Comparison of ENCODE assay signal across 37 cellular contexts in genomic region chr12:82406651-82407050, GRCh38.
"Had no signal": no experiment of that assay in that cellular context is flagged by ENCODE, and none has a peak within 500 bp of the region (broad histone marks: within the 10 kb centered on the region; RNA-seq: fewer than 3 reads in every experiment).

No MANE protein-coding gene starts in this region.

- H3K36me3 Mint-ChIP-seq: activated naive CD4-positive, alpha-beta T cell treated with anti-CD3 and anti-CD28 coated beads, Interleukin-2, amount 10 ng/mL, durations not matched to agents 7 days and 5 days; brain had no signal

- H3K4me1 Mint-ChIP-seq: activated B cell treated with CpG ODN at 0.5 μM for 24 hours; activated CD4-positive, alpha-beta memory T cell treated with anti-CD3 and anti-CD28 coated beads, Interleukin-2, amount 10 ng/mL, durations not matched to agents 7 days and 5 days; activated CD4-positive, alpha-beta T cell treated with anti-CD3 and anti-CD28 coated beads, Interleukin-2, amount 10 ng/mL, durations not matched to agents 24 days and 14 days; activated CD8-positive, alpha-beta memory T cell treated with anti-CD3 and anti-CD28 coated beads, Interleukin-2, amount 10 ng/mL, durations not matched to agents 7 days and 5 days; activated naive CD4-positive, alpha-beta T cell treated with anti-CD3 and anti-CD28 coated beads, Interleukin-2, amount 10 ng/mL, durations not matched to agents 7 days and 5 days; activated naive CD4-positive, alpha-beta T cell treated with anti-CD3 and anti-CD28 coated beads, Interleukin-2, amount 50 U/mL, for 24 hours; activated naive CD8-positive, alpha-beta T cell treated with anti-CD3 and anti-CD28 coated beads, Interleukin-2, amount 10 ng/mL, durations not matched to agents 7 days and 5 days; activated naive CD8-positive, alpha-beta T cell treated with anti-CD3 and anti-CD28 coated beads, Interleukin-2, amount 50 U/mL, for 24 hours; brain; central memory CD8-positive, alpha-beta T cell had no signal

- DNase-seq: activated B cell treated with CpG ODN at 0.5 μM for 24 hours; activated CD4-positive, alpha-beta memory T cell treated with anti-CD3 and anti-CD28 coated beads, Interleukin-2, amount 10 ng/mL, durations not matched to agents 7 days and 5 days; activated CD4-positive, alpha-beta T cell treated with anti-CD3 and anti-CD28 coated beads for 4 hours; activated CD4-positive, alpha-beta T cell treated with anti-CD3 and anti-CD28 coated beads, Interleukin-2, amount 10 ng/mL, durations not matched to agents 24 days and 14 days; activated CD4-positive, alpha-beta T cell treated with anti-CD3 and anti-CD28 coated beads, Interleukin-2, amount 50 U/mL, for 1 hour; activated CD4-positive, alpha-beta T cell treated with anti-CD3 and anti-CD28 coated beads, Interleukin-2, amount 50 U/mL, for 48 hours; activated CD4-positive, CD25-positive, alpha-beta regulatory T cell treated with anti-CD3 and anti-CD28 coated beads, Interleukin-2, amount 50 U/mL, for 72 hours; activated CD8-positive, alpha-beta memory T cell treated with anti-CD3 and anti-CD28 coated beads for 24 hours; activated CD8-positive, alpha-beta memory T cell treated with anti-CD3 and anti-CD28 coated beads, Interleukin-2, amount 10 ng/mL, durations not matched to agents 7 days and 5 days; activated CD8-positive, alpha-beta memory T cell treated with anti-CD3 and anti-CD28 coated beads, Interleukin-2, amount 50 U/mL, for 48 hours; activated CD8-positive, alpha-beta T cell treated with anti-CD3 and anti-CD28 coated beads, Interleukin-2, amount 10 ng/mL, durations not matched to agents 7 days and 5 days; activated effector memory CD4-positive, alpha-beta T cell treated with Interleukin-2 at 50 U/mL for 16 hours; activated gamma-delta T cell; activated naive CD4-positive, alpha-beta T cell treated with anti-CD3 and anti-CD28 coated beads, Interleukin-2, amount 10 ng/mL, durations not matched to agents 7 days and 5 days; activated naive CD4-positive, alpha-beta T cell treated with Interleukin-2 at 50 U/mL for 16 hours; activated naive CD8-positive, alpha-beta T cell treated with anti-CD3 and anti-CD28 coated beads, Interleukin-2, amount 10 ng/mL, durations not matched to agents 7 days and 5 days; activated naive CD8-positive, alpha-beta T cell treated with anti-CD3 and anti-CD28 coated beads, Interleukin-2, amount 50 U/mL, for 24 hours; activated T-cell treated with anti-CD3 and anti-CD28 coated beads, Interleukin-2, amount 50 U/mL, for 24 hours; activated T-cell treated with anti-CD3 and anti-CD28 coated beads, Interleukin-2, amount 50 U/mL, for 48 hours; amygdala; anterior cingulate cortex; caudate nucleus; cerebellar nuclear complex; T-helper 1 cell; T-helper 2 cell; T-helper 9 cell had no signal

- H3K27ac ChIP-seq: cardiac muscle cell, VCaP had no signal

- ATAC-seq: activated CD8-positive, alpha-beta memory T cell treated with anti-CD3 and anti-CD28 coated beads, Interleukin-2, amount 10 ng/mL, durations not matched to agents 7 days and 5 days; activated CD8-positive, alpha-beta T cell treated with anti-CD3 and anti-CD28 coated beads, Interleukin-2, amount 10 ng/mL, durations not matched to agents 7 days and 5 days; activated naive CD8-positive, alpha-beta T cell treated with anti-CD3 and anti-CD28 coated beads, Interleukin-2, amount 50 U/mL, for 24 hours had no signal

- H3K27ac Mint-ChIP-seq: activated B cell treated with CpG ODN at 0.5 μM for 24 hours; activated CD4-positive, alpha-beta memory T cell treated with anti-CD3 and anti-CD28 coated beads, Interleukin-2, amount 10 ng/mL, durations not matched to agents 7 days and 5 days; activated CD4-positive, alpha-beta T cell treated with anti-CD3 and anti-CD28 coated beads, Interleukin-2, amount 10 ng/mL, durations not matched to agents 24 days and 14 days; activated CD8-positive, alpha-beta memory T cell treated with anti-CD3 and anti-CD28 coated beads, Interleukin-2, amount 10 ng/mL, durations not matched to agents 7 days and 5 days; activated CD8-positive, alpha-beta T cell treated with anti-CD3 and anti-CD28 coated beads, Interleukin-2, amount 10 ng/mL, durations not matched to agents 7 days and 5 days; activated naive CD4-positive, alpha-beta T cell treated with anti-CD3 and anti-CD28 coated beads, Interleukin-2, amount 10 ng/mL, durations not matched to agents 7 days and 5 days; activated naive CD4-positive, alpha-beta T cell treated with anti-CD3 and anti-CD28 coated beads, Interleukin-2, amount 50 U/mL, for 24 hours; activated naive CD8-positive, alpha-beta T cell; activated naive CD8-positive, alpha-beta T cell treated with anti-CD3 and anti-CD28 coated beads, Interleukin-2, amount 10 ng/mL, durations not matched to agents 7 days and 5 days; activated naive CD8-positive, alpha-beta T cell treated with anti-CD3 and anti-CD28 coated beads, Interleukin-2, amount 50 U/mL, for 24 hours; activated T-cell treated with anti-CD3 and anti-CD28 coated beads, Interleukin-2, amount 50 U/mL, for 24 hours; activated T-helper 2 cell treated with anti-CD3 and anti-CD28 coated beads, Interferon-gamma antibody, Interleukin-2, Interleukin-4, amounts not matched to agents 10 μg/mL and 5 μg/mL and 100 μg/mL, durations not matched to agents 14 hours and 24 hours and 36 hours; T-helper 1 cell treated with Interleukin-12 subunit alpha and Interleukin-12 subunit beta and Interleukin-4 antibody, amounts not matched to agents 30 μg/mL and 1 μg/mL, for 36 hours; T-helper 2 cell treated with Interferon-gamma antibody and Interleukin-4, amounts not matched to agents 5 μg/mL and 100 μg/mL, for 36 hours had no signal

- H3K9me3 Mint-ChIP-seq: activated B cell treated with CpG ODN at 0.5 μM for 24 hours; activated CD4-positive, alpha-beta memory T cell treated with anti-CD3 and anti-CD28 coated beads, Interleukin-2, amount 10 ng/mL, durations not matched to agents 7 days and 5 days; activated naive CD4-positive, alpha-beta T cell treated with anti-CD3 and anti-CD28 coated beads, Interleukin-2, amount 10 ng/mL, durations not matched to agents 7 days and 5 days; activated naive CD4-positive, alpha-beta T cell treated with anti-CD3 and anti-CD28 coated beads, Interleukin-2, amount 50 U/mL, for 24 hours; activated naive CD8-positive, alpha-beta T cell treated with anti-CD3 and anti-CD28 coated beads, Interleukin-2, amount 10 ng/mL, durations not matched to agents 7 days and 5 days; activated naive CD8-positive, alpha-beta T cell treated with anti-CD3 and anti-CD28 coated beads, Interleukin-2, amount 50 U/mL, for 24 hours; activated T-cell treated with anti-CD3 and anti-CD28 coated beads, Interleukin-2, amount 50 U/mL, for 24 hours; activated T-helper 2 cell treated with anti-CD3 and anti-CD28 coated beads, Interferon-gamma antibody, Interleukin-2, Interleukin-4, amounts not matched to agents 10 μg/mL and 5 μg/mL and 100 μg/mL, durations not matched to agents 14 hours and 24 hours and 36 hours; brain; central memory CD8-positive, alpha-beta T cell; T-helper 1 cell treated with Interleukin-12 subunit alpha and Interleukin-12 subunit beta and Interleukin-4 antibody, amounts not matched to agents 30 μg/mL and 1 μg/mL, for 36 hours; T-helper 2 cell treated with Interferon-gamma antibody and Interleukin-4, amounts not matched to agents 5 μg/mL and 100 μg/mL, for 36 hours had no signal

- H3K27me3 ChIP-seq: cardiac muscle cell had no signal

- H3K36me3 ChIP-seq: cardiac muscle cell had no signal

- H3K27me3 Mint-ChIP-seq: activated B cell treated with CpG ODN at 0.5 μM for 24 hours; activated CD4-positive, alpha-beta memory T cell treated with anti-CD3 and anti-CD28 coated beads, Interleukin-2, amount 10 ng/mL, durations not matched to agents 7 days and 5 days; activated CD4-positive, alpha-beta T cell treated with anti-CD3 and anti-CD28 coated beads, Interleukin-2, amount 10 ng/mL, durations not matched to agents 24 days and 14 days; activated CD8-positive, alpha-beta memory T cell treated with anti-CD3 and anti-CD28 coated beads, Interleukin-2, amount 10 ng/mL, durations not matched to agents 7 days and 5 days; activated naive CD4-positive, alpha-beta T cell treated with anti-CD3 and anti-CD28 coated beads, Interleukin-2, amount 10 ng/mL, durations not matched to agents 7 days and 5 days; activated naive CD4-positive, alpha-beta T cell treated with anti-CD3 and anti-CD28 coated beads, Interleukin-2, amount 50 U/mL, for 24 hours; activated naive CD8-positive, alpha-beta T cell; activated naive CD8-positive, alpha-beta T cell treated with anti-CD3 and anti-CD28 coated beads, Interleukin-2, amount 10 ng/mL, durations not matched to agents 7 days and 5 days; activated naive CD8-positive, alpha-beta T cell treated with anti-CD3 and anti-CD28 coated beads, Interleukin-2, amount 50 U/mL, for 24 hours; activated T-cell treated with anti-CD3 and anti-CD28 coated beads, Interleukin-2, amount 50 U/mL, for 24 hours; brain; central memory CD8-positive, alpha-beta T cell had no signal

- FAIRE-seq: bronchial epithelial cell, TTC549 had no signal

- H3K4me3 ChIP-seq: cardiac muscle cell had no signal

- H3K4me3 Mint-ChIP-seq: activated B cell treated with CpG ODN at 0.5 μM for 24 hours; activated CD4-positive, alpha-beta memory T cell treated with anti-CD3 and anti-CD28 coated beads, Interleukin-2, amount 10 ng/mL, durations not matched to agents 7 days and 5 days; activated CD4-positive, alpha-beta T cell treated with anti-CD3 and anti-CD28 coated beads, Interleukin-2, amount 10 ng/mL, durations not matched to agents 24 days and 14 days; activated CD8-positive, alpha-beta memory T cell treated with anti-CD3 and anti-CD28 coated beads, Interleukin-2, amount 10 ng/mL, durations not matched to agents 7 days and 5 days; activated CD8-positive, alpha-beta T cell treated with anti-CD3 and anti-CD28 coated beads, Interleukin-2, amount 10 ng/mL, durations not matched to agents 7 days and 5 days; activated naive CD4-positive, alpha-beta T cell treated with anti-CD3 and anti-CD28 coated beads, Interleukin-2, amount 10 ng/mL, durations not matched to agents 7 days and 5 days; activated naive CD4-positive, alpha-beta T cell treated with anti-CD3 and anti-CD28 coated beads, Interleukin-2, amount 50 U/mL, for 24 hours; activated naive CD8-positive, alpha-beta T cell; activated naive CD8-positive, alpha-beta T cell treated with anti-CD3 and anti-CD28 coated beads, Interleukin-2, amount 10 ng/mL, durations not matched to agents 7 days and 5 days; activated naive CD8-positive, alpha-beta T cell treated with anti-CD3 and anti-CD28 coated beads, Interleukin-2, amount 50 U/mL, for 24 hours; activated T-cell treated with anti-CD3 and anti-CD28 coated beads, Interleukin-2, amount 50 U/mL, for 24 hours; brain; central memory CD8-positive, alpha-beta T cell; T-helper 1 cell treated with Interleukin-12 subunit alpha and Interleukin-12 subunit beta and Interleukin-4 antibody, amounts not matched to agents 30 μg/mL and 1 μg/mL, for 36 hours; T-helper 2 cell treated with Interferon-gamma antibody and Interleukin-4, amounts not matched to agents 5 μg/mL and 100 μg/mL, for 36 hours had no signal
